In the genomic region with DNA sequence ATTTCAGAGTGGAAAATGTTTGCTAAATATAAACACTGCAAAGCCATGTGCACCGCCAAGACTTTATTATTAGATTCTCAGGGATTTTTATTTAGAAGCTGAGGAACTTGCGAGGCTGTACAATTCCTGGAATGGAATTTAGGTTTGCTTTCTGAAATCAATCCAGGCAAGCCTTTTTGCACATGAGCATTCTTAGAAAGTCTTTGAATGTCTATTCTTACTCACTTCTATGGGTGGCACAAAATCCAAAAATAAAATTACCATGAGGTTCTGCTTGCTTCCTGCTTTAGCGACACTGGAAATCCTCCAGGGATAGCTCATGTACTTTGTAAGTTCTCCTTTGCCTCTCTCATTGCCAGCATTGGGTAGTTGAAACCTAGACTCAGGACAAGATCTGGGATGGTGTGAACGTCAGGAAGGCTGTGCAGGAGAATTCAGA, we compare ENCODE assay signal across 16 cellular contexts.
DNase-seq lines count a peak whose midpoint lies in the region; TF ChIP-seq lines count a peak whose summit lies in the region.
"Had no signal": no experiment of that assay in that cellular context is flagged by ENCODE, and none has a peak within 500 bp of the region (broad histone marks: within the 10 kb centered on the region; RNA-seq: fewer than 3 reads in every experiment).

No MANE protein-coding gene starts in this region.

- no peaks in the 10 kb centered on the region for H3K9me3 Mint-ChIP-seq in T-helper 2 cell treated with Interferon-gamma antibody and Interleukin-4, amounts not matched to agents 5 μg/mL and 100 μg/mL, for 36 hours

- no peaks in the 10 kb centered on the region for H3K4me1 Mint-ChIP-seq in T-helper 2 cell treated with Interferon-gamma antibody and Interleukin-4, amounts not matched to agents 5 μg/mL and 100 μg/mL, for 36 hours (ENCODE audit: low read depth)
- H3K4me1 Mint-ChIP-seq: CD4-positive, CD25-positive, alpha-beta regulatory T cell had no signal

- H3K4me3 ChIP-seq in AG04450 (ENCODE audit: low read depth, low read length) = no peak overlapping the region
- H3K4me3 ChIP-seq in fibroblast of lung (replicated peaks in 1 of 4; ENCODE audit: control extremely low read depth in 1 of 4, insufficient read depth in 1 of 4, low read depth in 3 of 4, low read length in 4 of 4) = no peak overlapping the region
- H3K4me3 ChIP-seq: dorsolateral prefrontal cortex, uterus had no signal

- no peak overlapping the region for H3K4me3 Mint-ChIP-seq in T-helper 2 cell treated with Interferon-gamma antibody and Interleukin-4, amounts not matched to agents 5 μg/mL and 100 μg/mL, for 36 hours
- H3K4me3 Mint-ChIP-seq: CD4-positive, CD25-positive, alpha-beta regulatory T cell had no signal

- no peaks in the 10 kb centered on the region for H3K79me2 ChIP-seq in fibroblast of lung (ENCODE audit: control insufficient read depth, insufficient read depth, low read length)

- CTCF ChIA-PET in AG04450 (lab: Charles Lee) = no interaction called here

- H3K36me3 Mint-ChIP-seq in T-helper 2 cell treated with Interferon-gamma antibody and Interleukin-4, amounts not matched to agents 5 μg/mL and 100 μg/mL, for 36 hours (ENCODE audit: low read depth) = no peaks in the 10 kb centered on the region
- H3K36me3 Mint-ChIP-seq: CD4-positive, CD25-positive, alpha-beta regulatory T cell had no signal

- H4K20me1 ChIP-seq in fibroblast of lung (ENCODE audit: control insufficient read depth, extremely low read depth, insufficient read depth, low read length) = no peaks in the 10 kb centered on the region

- H2AFZ ChIP-seq in fibroblast of lung (ENCODE audit: low read length) = no peak overlapping the region

- peaks cover 13% of the 10 kb centered on the region for H3K27me3 ChIP-seq in AG04450 (ENCODE audit: control insufficient read depth, insufficient read depth, low read length)
- no peaks in the 10 kb centered on the region for H3K27me3 ChIP-seq in fibroblast of lung (ENCODE audit: control insufficient read depth, insufficient read depth, low read length)
- H3K27me3 ChIP-seq: dorsolateral prefrontal cortex, uterus had no signal

- H3K9me3 ChIP-seq in AG04450 (ENCODE audit: control insufficient read depth, insufficient read depth, low read length) (no peaks in the 10 kb centered on the region), fibroblast of lung (ENCODE audit: control insufficient read depth, insufficient read depth, low read depth, low read length) (no peaks in the 10 kb centered on the region)
- H3K9me3 ChIP-seq: uterus had no signal

- POLR2A ChIA-PET in AG04450 (lab: Yijun Ruan, JAX) = interaction anchor here (0.8 kb wide), 1 partner anchor 9 kb away, joined by 3 read pairs; no protein-coding TSS in a partner anchor

- DNase-seq in AG04450 (ENCODE audit: low read depth, low spot score) = no peak
- peak; percentile 12 for DNase-seq in LHCN-M2 (ENCODE audit: low read depth)
- peak; percentile 29 to 41 for DNase-seq in fibroblast of lung (ENCODE audit: low read depth in 2 of 2)
- peak; percentile 46 for DNase-seq in middle frontal gyrus (ENCODE audit: extremely low spot score, low spot score)
- no peak for DNase-seq in T-helper 2 cell treated with Interferon-gamma antibody and Interleukin-4, amounts not matched to agents 5 μg/mL and 100 μg/mL, for 36 hours (ENCODE audit: low spot score)
- DNase-seq in activated CD4-positive, alpha-beta T cell treated with anti-CD3 and anti-CD28 coated beads, Interleukin-2, amount 50 U/mL, for 48 hours = no peak
- DNase-seq in occipital lobe (lab: John Stamatoyannopoulos, UW) = no peak
- no peak for DNase-seq in activated CD8-positive, alpha-beta memory T cell treated with anti-CD3 and anti-CD28 coated beads for 24 hours
- DNase-seq: CD4-positive, CD25-positive, alpha-beta regulatory T cell; dorsolateral prefrontal cortex; NCI-H524 treated with DMSO at 0.1 percent for 48 hours; SW 1271; uterus had no signal

- H3K27ac ChIP-seq in AG04450 (ENCODE audit: low read depth, low read length) (peak overlapping the region; percentile 12), fibroblast of lung (ENCODE audit: insufficient read depth, low read length) (no peak overlapping the region)
- H3K27ac ChIP-seq: dorsolateral prefrontal cortex, epithelial cell of prostate, HL-60, RWPE1, uterus had no signal

- no peak overlapping the region for H3K27ac Mint-ChIP-seq in T-helper 2 cell treated with Interferon-gamma antibody and Interleukin-4, amounts not matched to agents 5 μg/mL and 100 μg/mL, for 36 hours
- H3K27ac Mint-ChIP-seq: CD4-positive, CD25-positive, alpha-beta regulatory T cell had no signal

- no peak overlapping the region for H3K4me2 ChIP-seq in fibroblast of lung (ENCODE audit: extremely low read depth, insufficient read depth, low read length)

- H3K36me3 ChIP-seq in fibroblast of lung (ENCODE audit: control insufficient read depth, insufficient read depth, low read length) = no peaks in the 10 kb centered on the region
- H3K36me3 ChIP-seq: uterus had no signal

- TF ChIP-seq CTCF in AG04450 (IDR thresholded peaks at IDR 0.05; ENCODE audit: low read depth, low read length) = no peak
- TF ChIP-seq CTCF in fibroblast of lung (conservative IDR thresholded peaks at IDR 0.05 in 1 of 2, IDR thresholded peaks at IDR 0.05 in 1 of 2; ENCODE audit: low read depth in 1 of 2, low read length in 2 of 2) = no peak

- peaks cover 2% of the 10 kb centered on the region for H3K4me1 ChIP-seq in fibroblast of lung (ENCODE audit: control insufficient read depth, extremely low read depth, insufficient read depth, low read length)
- H3K4me1 ChIP-seq: uterus had no signal

- H3K27me3 Mint-ChIP-seq in T-helper 2 cell treated with Interferon-gamma antibody and Interleukin-4, amounts not matched to agents 5 μg/mL and 100 μg/mL, for 36 hours (ENCODE audit: low read depth) = no peaks in the 10 kb centered on the region
- H3K27me3 Mint-ChIP-seq: CD4-positive, CD25-positive, alpha-beta regulatory T cell had no signal

- H3K9ac ChIP-seq in fibroblast of lung (ENCODE audit: insufficient read depth, low read length) = no peak overlapping the region

Comparison
In these comparisons a context has a peak if more than half of its experiments do, and no peak if none do; other contexts are left out.
1. DNase-seq: peak in LHCN-M2 (single experiment), fibroblast of lung (2 of 2) and middle frontal gyrus (single experiment); none in AG04450 (single experiment), T-helper 2 cell treated with Interferon-gamma antibody and Interleukin-4, amounts not matched to agents 5 μg/mL and 100 μg/mL, for 36 hours (single experiment), activated CD4-positive, alpha-beta T cell treated with anti-CD3 and anti-CD28 coated beads, Interleukin-2, amount 50 U/mL, for 48 hours (0 of 2), occipital lobe (single experiment) and activated CD8-positive, alpha-beta memory T cell treated with anti-CD3 and anti-CD28 coated beads for 24 hours (single experiment).